Comparison of ENCODE assay signal across 12 cellular contexts in genomic region chr7:2203551-2204300, GRCh38. TPM values are rescaled to one million over a fixed set of nuclear protein-coding genes. Genes with fewer than 3 reads are reported as not detected.
DNase-seq lines count a peak whose midpoint lies in the region; ATAC-seq and TF ChIP-seq lines count a peak whose summit lies in the region.
"Had no signal": no experiment of that assay in that cellular context is flagged by ENCODE, and none has a peak within 500 bp of the region (broad histone marks: within the 10 kb centered on the region; RNA-seq: fewer than 3 reads in every experiment).

No MANE protein-coding gene starts in this region.

- no peak for TF ChIP-seq CTCF in left ventricle myocardium inferior (IDR thresholded peaks at IDR 0.05; ENCODE audit: borderline replicate concordance)
- TF ChIP-seq CTCF in astrocyte of the cerebellum (IDR thresholded peaks at IDR 0.05; ENCODE audit: low read depth, low read length, missing control alignments): peak; percentile 27
- TF ChIP-seq CTCF in uterus (IDR thresholded peaks at IDR 0.05): peak in 2 of 4 experiments; percentile 8 to 11

- TF ChIP-seq POLR2A in uterus (IDR thresholded peaks at IDR 0.05): no peak

- ATAC-seq in Right ventricle myocardium inferior: no peak
- ATAC-seq in HG02973 (IDR thresholded peaks at IDR 0.05; ENCODE audit: unreplicated experiment): no peak
- ATAC-seq in GM21360 (IDR thresholded peaks at IDR 0.05; ENCODE audit: unreplicated experiment): no peak
- ATAC-seq: A549 had no signal

- no peak overlapping the region for H3K27ac ChIP-seq in left ventricle myocardium inferior (replicated peaks)
- H3K27ac ChIP-seq in uterus: peak overlapping the region in 1 of 2 donors; percentile 58
- H3K27ac ChIP-seq: A549 had no signal

- no peaks in the 10 kb centered on the region for H3K9me3 ChIP-seq in left ventricle myocardium inferior (replicated peaks)
- no peaks in the 10 kb centered on the region for H3K9me3 ChIP-seq in uterus
- H3K9me3 ChIP-seq: A549, HAP-1 had no signal

- H3K4me1 ChIP-seq in left ventricle myocardium inferior (peaks cover 13% of the 10 kb centered on the region), uterus (peaks cover 0 to 4% of the 10 kb centered on the region in 2 donors)
- H3K4me1 ChIP-seq: A549, HAP-1 had no signal

- no peaks in the 10 kb centered on the region for H3K27me3 ChIP-seq in left ventricle myocardium inferior (ENCODE audit: low read depth)
- no peaks in the 10 kb centered on the region for H3K27me3 ChIP-seq in uterus

- DNase-seq in Right ventricle myocardium inferior (ENCODE audit: missing footprints) (peak; percentile 53), left ventricle myocardium inferior (no peak), astrocyte of the cerebellum (ENCODE audit: low read depth) (no peak), mesenteric fat pad (ENCODE audit: low spot score) (peak; percentile 53), uterus (peak; percentile 63 to 71), COLO829 (ENCODE audit: low spot score) (no peak)
- DNase-seq: KBM-7 had no signal

- H3K4me3 ChIP-seq in left ventricle myocardium inferior: no peak overlapping the region
- H3K4me3 ChIP-seq in astrocyte of the cerebellum (ENCODE audit: low read depth, low read length): no peak overlapping the region
- no peak overlapping the region for H3K4me3 ChIP-seq in uterus
- H3K4me3 ChIP-seq: A549, HAP-1, lung had no signal

- H3K36me3 ChIP-seq in left ventricle myocardium inferior (peaks cover 32% of the 10 kb centered on the region), uterus (no peaks in the 10 kb centered on the region)

- in situ Hi-C loops in astrocyte of the cerebellum (cut with HindIII; ENCODE audit: low sequenced_read_pairs): loop anchor here (10.0 kb wide), 1 partner anchor 49 kb away; no protein-coding TSS in a partner anchor

- intact Hi-C loops in Right ventricle myocardium inferior (cut with DNase I) (no loop called here), left ventricle myocardium inferior (cut with micrococcal nuclease) (no loop called here), uterus (cut with DNase I; ENCODE audit: low total_unique reads) (no loop called here)

RNA-seq across cellular contexts. Expression of gene MAD1L1, which starts 29.0 kb away (rescaled TPM):
- total RNA-seq in Right ventricle myocardium inferior (19.1 TPM), left ventricle myocardium inferior (16.2 TPM), mesenteric fat pad (32.2 TPM), uterus (10 to 100 TPM; 13.3 to 37.4 (median 33.1) TPM)

RNA-seq across cellular contexts. Expression of gene MRM2, which starts 38.3 kb away (rescaled TPM):
- 20.7 TPM for total RNA-seq in Right ventricle myocardium inferior
- total RNA-seq in left ventricle myocardium inferior: 19.9 TPM
- total RNA-seq in mesenteric fat pad: 19.7 TPM
- total RNA-seq in uterus: 10 to 100 TPM in 2 of 4 donors, 1 to 10 TPM in 2; 2.1 to 29.4 (median 12.8) TPM

RNA-seq across cellular contexts. Expression of gene NUDT1, which starts 38.3 kb away (rescaled TPM):
- 13.6 TPM for total RNA-seq in Right ventricle myocardium inferior
- 12.5 TPM for total RNA-seq in left ventricle myocardium inferior
- 16.3 TPM for total RNA-seq in mesenteric fat pad
- total RNA-seq in uterus: 10 to 100 TPM in 1 of 4 donors, 1 to 10 TPM in 2, not detected in 1; 2.4 to 13.1 (median 7.6) TPM

Comparison
In these comparisons a context has a peak if more than half of its experiments do, and no peak if none do; other contexts are left out.
1. DNase-seq: peak in Right ventricle myocardium inferior (single experiment), mesenteric fat pad (single experiment) and uterus (2 of 2); none in left ventricle myocardium inferior (single experiment), astrocyte of the cerebellum (single experiment) and COLO829 (single experiment).